ENCODE assay signal across 18 cellular contexts in genomic region chr14:35689000-35689460, GRCh38.
DNase-seq lines count a peak whose midpoint lies in the region; ATAC-seq lines count a peak whose summit lies in the region.
"Had no signal": no experiment of that assay in that cellular context is flagged by ENCODE, and none has a peak within 500 bp of the region (broad histone marks: within the 10 kb centered on the region; RNA-seq: fewer than 3 reads in every experiment).

No MANE protein-coding gene starts in this region.

- peak; percentile 70 for ATAC-seq in GM18519 (IDR thresholded peaks at IDR 0.05; ENCODE audit: low FRiP score, unreplicated experiment)
- peak; percentile 58 for ATAC-seq in HG03066 (IDR thresholded peaks at IDR 0.05; ENCODE audit: low read depth, unreplicated experiment)
- ATAC-seq in activated T-helper 17 cell treated with anti-CD3 and anti-CD28 coated beads, Interleukin-2, amount 50 U/mL, for 72 hours (replicated peaks) = peak; percentile 82
- no peak for ATAC-seq in HG03175 (IDR thresholded peaks at IDR 0.05; ENCODE audit: unreplicated experiment)
- ATAC-seq: esophagus mucosa, right lobe of liver had no signal

- H3K36me3 Mint-ChIP-seq in CD4-positive, alpha-beta memory T cell = peaks cover 17 to 31% of the 10 kb centered on the region in 2 donors
- peaks cover 41% of the 10 kb centered on the region for H3K36me3 Mint-ChIP-seq in activated T-helper 17 cell treated with anti-CD3 and anti-CD28 coated beads, Interleukin-2, amount 50 U/mL, for 72 hours (ENCODE audit: low read depth)

- no peaks in the 10 kb centered on the region for H3K4me1 ChIP-seq in CD4-positive, alpha-beta memory T cell (ENCODE audit: insufficient read depth, low read length)
- H3K4me1 ChIP-seq: right lobe of liver, thyroid gland had no signal

- intact Hi-C loops in CD4-positive, alpha-beta memory T cell (cut with micrococcal nuclease) = loop anchor here (5.0 kb wide), 1 partner anchor 123 kb away; no protein-coding TSS in a partner anchor

- no peaks in the 10 kb centered on the region for H3K27me3 Mint-ChIP-seq in CD4-positive, alpha-beta memory T cell
- no peaks in the 10 kb centered on the region for H3K27me3 Mint-ChIP-seq in activated T-helper 17 cell treated with anti-CD3 and anti-CD28 coated beads, Interleukin-2, amount 50 U/mL, for 72 hours

- H3K4me3 ChIP-seq in CD4-positive, alpha-beta memory T cell (ENCODE audit: low read length in 2 of 2) = no peak overlapping the region
- H3K4me3 ChIP-seq: right lobe of liver, thyroid gland had no signal

- H3K9me3 ChIP-seq in CD4-positive, alpha-beta memory T cell (ENCODE audit: control insufficient read depth in 1 of 2, low read length in 2 of 2) = no peaks in the 10 kb centered on the region
- H3K9me3 ChIP-seq: right lobe of liver, SK-N-SH, thyroid gland had no signal

- peak overlapping the region in 4 of 7 donors; percentile 5 to 48 (median 20) for H3K27ac Mint-ChIP-seq in CD4-positive, alpha-beta memory T cell
- peak overlapping the region; percentile 15 for H3K27ac Mint-ChIP-seq in activated T-helper 17 cell treated with anti-CD3 and anti-CD28 coated beads, Interleukin-2, amount 50 U/mL, for 72 hours
- H3K27ac Mint-ChIP-seq: mesothelial cell of epicardium had no signal

- no peak overlapping the region for H3K27ac ChIP-seq in CD4-positive, alpha-beta memory T cell (ENCODE audit: low read depth, low read length)
- H3K27ac ChIP-seq: right lobe of liver, thyroid gland had no signal

- no peaks in the 10 kb centered on the region for H3K36me3 ChIP-seq in CD4-positive, alpha-beta memory T cell (ENCODE audit: insufficient read depth, low read length)

- H3K9me3 Mint-ChIP-seq in CD4-positive, alpha-beta memory T cell = no peaks in the 10 kb centered on the region
- H3K9me3 Mint-ChIP-seq in activated T-helper 17 cell treated with anti-CD3 and anti-CD28 coated beads, Interleukin-2, amount 50 U/mL, for 72 hours = no peaks in the 10 kb centered on the region
- H3K9me3 Mint-ChIP-seq: mesothelial cell of epicardium had no signal

- H3K4me3 Mint-ChIP-seq in CD4-positive, alpha-beta memory T cell = no peak overlapping the region
- no peak overlapping the region for H3K4me3 Mint-ChIP-seq in activated T-helper 17 cell treated with anti-CD3 and anti-CD28 coated beads, Interleukin-2, amount 50 U/mL, for 72 hours
- H3K4me3 Mint-ChIP-seq: mesothelial cell of epicardium had no signal

- H3K4me1 Mint-ChIP-seq in CD4-positive, alpha-beta memory T cell = peaks cover 0 to 5% (median 4%) of the 10 kb centered on the region in 4 donors
- H3K4me1 Mint-ChIP-seq in activated T-helper 17 cell treated with anti-CD3 and anti-CD28 coated beads, Interleukin-2, amount 50 U/mL, for 72 hours = peaks cover 11% of the 10 kb centered on the region
- H3K4me1 Mint-ChIP-seq: mesothelial cell of epicardium had no signal

- no peaks in the 10 kb centered on the region for H3K27me3 ChIP-seq in CD4-positive, alpha-beta memory T cell (ENCODE audit: insufficient read depth, low read length)
- H3K27me3 ChIP-seq: right lobe of liver, thyroid gland had no signal

- DNase-seq in CD4-positive, alpha-beta memory T cell = peak in 1 of 5 donors; percentile 1
- no peak for DNase-seq in DMS153 treated with DMSO at 0.1 percent for 48 hours (lab: John Stamatoyannopoulos, UW; ENCODE audit: unreplicated experiment)
- DNase-seq in hypothalamus (lab: John Stamatoyannopoulos, UW) = no peak
- DNase-seq in retina = no peak
- DNase-seq: AML-193; NCI-H1694 treated with DMSO at 0.1 percent for 48 hours; NCI-H510A; nucleus accumbens; right lobe of liver; SK-N-SH; stimulated activated CD4-positive, alpha-beta T cell treated with anti-CD3 and anti-CD28 coated beads, Interleukin-1b, Interleukin-23, amount 100 ng/mL, for 48 hours; thyroid gland had no signal

- POLR2A ChIA-PET in CD4-positive, alpha-beta memory T cell (lab: Charles Lee; ENCODE audit: partially characterized antibody) = no interaction called here

- CTCF ChIA-PET in CD4-positive, alpha-beta memory T cell (lab: Charles Lee; ENCODE audit: partially characterized antibody) = interaction anchor here (0.8 to 1.5 kb wide), 4 partner anchors 9 to 133 kb away, joined by 3 to 4 read pairs (median 3); no protein-coding TSS in a partner anchor
